ENCODE assay signal across 35 cellular contexts in the genomic region with DNA sequence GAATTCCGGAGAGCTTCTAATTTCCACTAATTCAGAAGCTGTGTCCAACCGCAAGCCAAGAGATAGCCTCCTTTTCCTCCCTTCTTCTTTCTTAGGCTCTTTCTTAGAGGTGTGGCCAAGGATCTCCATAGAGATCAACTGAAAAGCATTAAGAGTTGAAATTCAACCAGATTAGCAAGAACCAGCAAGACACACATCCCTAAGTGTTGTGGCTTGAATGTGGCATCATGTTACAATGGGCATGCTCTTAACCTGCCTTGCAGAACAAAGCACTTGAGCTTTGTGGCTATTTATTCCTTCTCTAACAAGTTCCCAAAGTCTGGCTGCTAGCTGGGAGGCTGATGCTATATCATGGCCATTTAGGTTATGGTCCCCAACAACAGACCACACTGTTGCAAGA. TPM values are rescaled to one million over a fixed set of nuclear protein-coding genes. Genes with fewer than 3 reads are reported as not detected.
DNase-seq lines count a peak whose midpoint lies in the region; ATAC-seq and TF ChIP-seq lines count a peak whose summit lies in the region.
"Had no signal": no experiment of that assay in that cellular context is flagged by ENCODE, and none has a peak within 500 bp of the region (broad histone marks: within the 10 kb centered on the region; RNA-seq: fewer than 3 reads in every experiment).

No MANE protein-coding gene starts in this region.

- H3K27ac ChIP-seq in iPS-18a (ENCODE audit: low read length) = no peak overlapping the region
- no peak overlapping the region for H3K27ac ChIP-seq in upper lobe of right lung
- no peak overlapping the region for H3K27ac ChIP-seq in tibial artery
- H3K27ac ChIP-seq: adrenal gland, brain microvascular endothelial cell, dorsolateral prefrontal cortex, heart right ventricle, pancreas, PC-9, skin epidermis had no signal

- ATAC-seq in upper lobe of right lung = no peak
- ATAC-seq: activated T-cell treated with anti-CD3 and anti-CD28 coated beads, Interleukin-2, amount 50 U/mL, for 72 hours; heart right ventricle; left cardiac atrium; pancreas; stimulated activated memory B cell treated with anti-CD40 and anti-IgM and Interleukin-4, amounts not matched to agents 10 μg/mL and 1 μg/mL and 100 μg/mL, for 72 hours had no signal

- peak; percentile 2 for DNase-seq in NCI-H345 (lab: John Stamatoyannopoulos, UW)
- DNase-seq in NCI-H345 treated with DMSO at 0.1 percent for 48 hours (lab: John Stamatoyannopoulos, UW; ENCODE audit: unreplicated experiment) = no peak
- DNase-seq in NCI-H510A (lab: John Stamatoyannopoulos, UW) = peak; percentile 7
- no peak for DNase-seq in upper lobe of right lung
- no peak for DNase-seq in tibial artery
- no peak for DNase-seq in anterior cingulate cortex (lab: John Stamatoyannopoulos, UW)
- DNase-seq: activated CD4-positive, alpha-beta memory T cell treated with anti-CD3 and anti-CD28 coated beads for 36 hours; activated CD4-positive, CD25-positive, alpha-beta regulatory T cell treated with anti-CD3 and anti-CD28 coated beads, Interleukin-2, amount 50 U/mL, for 72 hours; activated naive CD4-positive, alpha-beta T cell treated with anti-CD3 and anti-CD28 coated beads for 36 hours; activated T-cell treated with anti-CD3 and anti-CD28 coated beads, Interleukin-2, amount 50 U/mL, for 72 hours; adrenal gland; AML-193; brain microvascular endothelial cell; Calu3; CD4-positive, CD25-positive, alpha-beta regulatory T cell; dorsolateral prefrontal cortex; foreskin melanocyte; HCEC 1CT; heart right ventricle; KBM-7; left cardiac atrium; mammary epithelial cell; NCI-H1092 treated with DMSO at 0.1 percent for 48 hours; NCI-H2081; NCI-H524 treated with DMSO at 0.1 percent for 48 hours; NK-92 treated with Interleukin-12 subunit alpha and Interleukin-12 subunit beta, amount 100 ng/mL, for 24 hours; pancreas; PC-9; retina; SK-N-SH; substantia nigra had no signal

- intact Hi-C loops in upper lobe of right lung (cut with DNase I) (no loop called here), tibial artery (cut with DNase I; ENCODE audit: low total_unique reads) (no loop called here)

- H3K27me3 ChIP-seq in iPS-18a (ENCODE audit: control insufficient read depth, insufficient read depth, low read length) (no peaks in the 10 kb centered on the region), upper lobe of right lung (no peaks in the 10 kb centered on the region), tibial artery (no peaks in the 10 kb centered on the region)
- H3K27me3 ChIP-seq: adrenal gland, brain microvascular endothelial cell had no signal

- peaks cover 8% of the 10 kb centered on the region for H3K36me3 ChIP-seq in iPS-18a (ENCODE audit: control insufficient read depth, low read depth, low read length)
- no peaks in the 10 kb centered on the region for H3K36me3 ChIP-seq in upper lobe of right lung
- no peaks in the 10 kb centered on the region for H3K36me3 ChIP-seq in tibial artery
- H3K36me3 ChIP-seq: adrenal gland, brain microvascular endothelial cell, heart right ventricle, pancreas had no signal

- no peak for TF ChIP-seq CTCF in upper lobe of right lung (IDR thresholded peaks at IDR 0.05)
- no peak for TF ChIP-seq CTCF in tibial artery (IDR thresholded peaks at IDR 0.05)

- no peak overlapping the region for H3K9ac ChIP-seq in iPS-18a (ENCODE audit: low read length)
- H3K9ac ChIP-seq: SK-N-SH had no signal

- peaks cover 61% of the 10 kb centered on the region for H3K4me1 ChIP-seq in iPS-18a (ENCODE audit: control insufficient read depth, low read depth, low read length)
- H3K4me1 ChIP-seq in upper lobe of right lung = no peaks in the 10 kb centered on the region
- H3K4me1 ChIP-seq in tibial artery = no peaks in the 10 kb centered on the region
- H3K4me1 ChIP-seq: adrenal gland, heart right ventricle, pancreas had no signal

- H3K9me3 ChIP-seq in iPS-18a (ENCODE audit: control insufficient read depth, low read depth, low read length) = no peaks in the 10 kb centered on the region
- H3K9me3 ChIP-seq in upper lobe of right lung = no peaks in the 10 kb centered on the region
- no peaks in the 10 kb centered on the region for H3K9me3 ChIP-seq in tibial artery
- H3K9me3 ChIP-seq: adrenal gland, heart right ventricle, pancreas, SK-N-SH had no signal

- H3K4me3 ChIP-seq in iPS-18a (ENCODE audit: low read length) (peak overlapping the region; percentile 11), upper lobe of right lung (no peak overlapping the region), tibial artery (no peak overlapping the region)
- H3K4me3 ChIP-seq: adrenal gland, dorsolateral prefrontal cortex, heart right ventricle, pancreas, PC-9, skin epidermis had no signal

RNA-seq across cellular contexts. Expression of a gene that starts 10.4 kb away (rescaled TPM):
- total RNA-seq in upper lobe of right lung = 49.7 TPM
- total RNA-seq: activated CD4-positive, alpha-beta memory T cell treated with anti-CD3 and anti-CD28 coated beads for 36 hours; activated naive CD4-positive, alpha-beta T cell treated with anti-CD3 and anti-CD28 coated beads for 36 hours; activated T-cell treated with anti-CD3 and anti-CD28 coated beads, Interleukin-2, amount 50 U/mL, for 72 hours; CD4-positive, CD25-positive, alpha-beta regulatory T cell; T-helper 1 cell treated with Interleukin-12 subunit alpha and Interleukin-12 subunit beta and Interleukin-4 antibody, amounts not matched to agents 30 ng/mL and 1 ng/mL, for 36 hours had no signal

Comparison
In these comparisons a context has a peak if more than half of its experiments do, and no peak if none do; other contexts are left out.
1. DNase-seq: peak in NCI-H345 (single experiment) and NCI-H510A (single experiment); none in NCI-H345 treated with DMSO at 0.1 percent for 48 hours (single experiment), upper lobe of right lung (single experiment), tibial artery (0 of 2) and anterior cingulate cortex (0 of 58).